12 cellular contexts compared by ENCODE assay signal in the genomic region with DNA sequence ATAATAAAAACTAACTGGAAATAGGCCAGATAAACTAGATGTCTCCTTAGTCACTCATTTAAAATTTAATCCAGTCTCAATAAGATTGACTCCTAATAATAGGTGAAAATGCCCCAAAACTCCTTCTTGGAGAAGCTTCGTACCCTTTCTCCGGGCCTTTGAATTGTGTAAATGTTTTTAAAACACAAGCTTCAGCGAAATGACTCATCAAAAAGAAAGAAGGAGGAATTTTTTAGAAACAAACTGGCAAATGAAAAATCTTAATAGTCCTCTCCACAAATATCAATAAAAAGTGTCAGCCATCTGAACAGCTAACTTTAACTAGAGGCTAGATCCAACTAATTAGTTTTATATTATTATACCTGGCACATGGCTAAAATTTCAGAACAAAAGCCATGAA. TPM values are rescaled to one million over a fixed set of nuclear protein-coding genes. Genes with fewer than 3 reads are reported as not detected.
"Had no signal": no experiment of that assay in that cellular context is flagged by ENCODE, and none has a peak within 500 bp of the region (broad histone marks: within the 10 kb centered on the region; RNA-seq: fewer than 3 reads in every experiment).

No MANE protein-coding gene starts in this region.

RNA-seq across cellular contexts. Expression of a gene that starts 33.9 kb away (rescaled TPM):
- total RNA-seq: activated B cell treated with CpG ODN at 0.5 μM for 24 hours; activated CD4-positive, alpha-beta memory T cell treated with anti-CD3 and anti-CD28 coated beads for 36 hours; activated CD4-positive, alpha-beta memory T cell treated with anti-CD3 and anti-CD28 coated beads, Interleukin-2, amount 10 ng/mL, durations not matched to agents 7 days and 5 days; activated CD4-positive, alpha-beta T cell treated with anti-CD3 and anti-CD28 coated beads for 36 hours; activated CD4-positive, alpha-beta T cell treated with anti-CD3 and anti-CD28 coated beads, Interleukin-2, amount 10 ng/mL, durations not matched to agents 24 days and 14 days; activated CD4-positive, alpha-beta T cell treated with anti-CD3 and anti-CD28 coated beads, Interleukin-2, amount 10 ng/mL, durations not matched to agents 7 days and 5 days; activated CD8-positive, alpha-beta memory T cell treated with anti-CD3 and anti-CD28 coated beads for 36 hours; activated CD8-positive, alpha-beta T cell treated with anti-CD3 and anti-CD28 coated beads for 36 hours; activated CD8-positive, alpha-beta T cell treated with anti-CD3 and anti-CD28 coated beads, Interleukin-2, amount 10 ng/mL, durations not matched to agents 7 days and 5 days; T-helper 1 cell treated with Interleukin-12 subunit alpha and Interleukin-12 subunit beta and Interleukin-4 antibody, amounts not matched to agents 30 ng/mL and 1 ng/mL, for 36 hours; T-helper 2 cell treated with Interferon-gamma antibody and Interleukin-4, amounts not matched to agents 100 ng/mL and 5 ng/mL, for 36 hours; WTC11 had no signal

RNA-seq across cellular contexts. Expression of a gene that starts 47.5 kb away (rescaled TPM):
- total RNA-seq: activated CD4-positive, alpha-beta memory T cell treated with anti-CD3 and anti-CD28 coated beads for 36 hours; activated CD4-positive, alpha-beta T cell treated with anti-CD3 and anti-CD28 coated beads for 36 hours; activated CD4-positive, alpha-beta T cell treated with anti-CD3 and anti-CD28 coated beads, Interleukin-2, amount 10 ng/mL, durations not matched to agents 24 days and 14 days; activated CD4-positive, alpha-beta T cell treated with anti-CD3 and anti-CD28 coated beads, Interleukin-2, amount 10 ng/mL, durations not matched to agents 7 days and 5 days; activated CD8-positive, alpha-beta memory T cell treated with anti-CD3 and anti-CD28 coated beads for 36 hours; T-helper 1 cell treated with Interleukin-12 subunit alpha and Interleukin-12 subunit beta and Interleukin-4 antibody, amounts not matched to agents 30 ng/mL and 1 ng/mL, for 36 hours; T-helper 2 cell treated with Interferon-gamma antibody and Interleukin-4, amounts not matched to agents 100 ng/mL and 5 ng/mL, for 36 hours had no signal
